Comparison of ENCODE assay signal across 1 cellular context in genomic region chr20:49981218-49982071, GRCh38.
TF ChIP-seq lines count a peak whose summit lies in the region.

No MANE protein-coding gene starts in this region.

TF ChIP-seq in H1, 55 proteins besides CTCF, POLR2A, EP300 and RAD21:
- no peak for TF ChIP-seq RXRA (IDR thresholded peaks at IDR 0.05; ENCODE audit: insufficient read depth, low read depth, low read length)
- TF ChIP-seq YY1 (IDR thresholded peaks at IDR 0.05; ENCODE audit: low read depth, low read length), result no peak
- no peak for TF ChIP-seq MAFK (IDR thresholded peaks at IDR 0.05; ENCODE audit: low read depth, low read length)
TF ChIP-seq in H1: peak in this region for 0.
